Comparison of ENCODE assay signal across 20 cellular contexts in genomic region chr5:2761921-2762488, GRCh38. TPM values are rescaled to one million over a fixed set of nuclear protein-coding genes. Genes with fewer than 3 reads are reported as not detected.
DNase-seq lines count a peak whose midpoint lies in the region; ATAC-seq and TF ChIP-seq lines count a peak whose summit lies in the region.
"Had no signal": no experiment of that assay in that cellular context is flagged by ENCODE, and none has a peak within 500 bp of the region (broad histone marks: within the 10 kb centered on the region; RNA-seq: fewer than 3 reads in every experiment).

No MANE protein-coding gene starts in this region.

- no peaks in the 10 kb centered on the region for H3K27me3 Mint-ChIP-seq in MCF 10A (ENCODE audit: insufficient read depth, unreplicated experiment)

- H3K36me3 ChIP-seq in H7 (replicated peaks; ENCODE audit: control insufficient read depth, insufficient read depth, low read length) (no peaks in the 10 kb centered on the region), osteoblast (ENCODE audit: insufficient read depth, low read length) (no peaks in the 10 kb centered on the region)
- H3K36me3 ChIP-seq: transverse colon had no signal

- no peak for ATAC-seq in GM21447 (IDR thresholded peaks at IDR 0.05; ENCODE audit: unreplicated experiment)
- no peak for ATAC-seq in HG02852 (IDR thresholded peaks at IDR 0.05; ENCODE audit: unreplicated experiment)

- H3K4me1 ChIP-seq in osteoblast (ENCODE audit: insufficient read depth, low read length) = peaks cover 22% of the 10 kb centered on the region

- no peak overlapping the region for H3K4me2 ChIP-seq in osteoblast (ENCODE audit: insufficient read depth, low read length)

- H3K4me1 Mint-ChIP-seq in MCF 10A (ENCODE audit: insufficient read depth, unreplicated experiment) = peaks cover 30% of the 10 kb centered on the region
- H3K4me1 Mint-ChIP-seq: activated naive CD4-positive, alpha-beta T cell treated with anti-CD3 and anti-CD28 coated beads, Interleukin-2, amount 50 U/mL, for 24 hours had no signal

- POLR2A ChIA-PET in MCF 10A (lab: Yijun Ruan, JAX) = interaction anchor here (0.6 to 1.7 kb wide), 4 partner anchors 9 to 969 kb away, joined by 3 to 7 read pairs (median 4); partner anchors contain the start of gene IRX2

- no peaks in the 10 kb centered on the region for H3K79me2 ChIP-seq in osteoblast (ENCODE audit: insufficient read depth, low read length)

- peak overlapping the region; percentile 22 for H3K4me3 Mint-ChIP-seq in MCF 10A (ENCODE audit: unreplicated experiment)
- H3K4me3 Mint-ChIP-seq: activated naive CD4-positive, alpha-beta T cell treated with anti-CD3 and anti-CD28 coated beads, Interleukin-2, amount 50 U/mL, for 24 hours; activated T-helper 1 cell treated with anti-CD3 and anti-CD28 coated beads, Interleukin-12 subunit alpha, Interleukin-12 subunit beta, Interleukin-2, Interleukin-4 antibody, amounts not matched to agents 30 ng/mL and 10 ng/mL and 1 ng/mL, durations not matched to agents 14 hours and 24 hours and 36 hours; CD4-positive, alpha-beta T cell; dendritic cell treated with granulocyte-macrophage colony-stimulating factor and Interleukin-4, amounts not matched to agents 40 ng/mL and 50 ng/mL, for 4 days; T-helper 2 cell treated with Interferon-gamma antibody and Interleukin-4, amounts not matched to agents 5 μg/mL and 100 μg/mL, for 36 hours had no signal

- DNase-seq in H7 (peak; percentile 45), NCI-H2107 (lab: John Stamatoyannopoulos, UW) (peak; percentile 37), MCF 10A (ENCODE audit: unreplicated experiment) (no peak), osteoblast (ENCODE audit: insufficient read length, low spot score, missing footprints) (no peak)
- no peak for DNase-seq in activated CD4-positive, CD25-positive, alpha-beta regulatory T cell (lab: John Stamatoyannopoulos, UW)
- DNase-seq in stimulated activated CD4-positive, alpha-beta T cell treated with anti-CD3 and anti-CD28 coated beads, Interleukin-15, amount 100 ng/mL, for 24 hours = no peak
- DNase-seq: activated CD4-positive, alpha-beta T cell treated with anti-CD3 and anti-CD28 coated beads, Interleukin-2, amount 50 U/mL, for 4 hours; anterior cingulate cortex; CD4-positive, alpha-beta T cell; GDM1; NCI-H1436 treated with DMSO at 0.1 percent for 48 hours; transverse colon had no signal

- H4K20me1 ChIP-seq in osteoblast (ENCODE audit: insufficient read depth, low read length) = no peaks in the 10 kb centered on the region

- no peaks in the 10 kb centered on the region for H3K9me3 Mint-ChIP-seq in MCF 10A (ENCODE audit: unreplicated experiment)
- H3K9me3 Mint-ChIP-seq: activated naive CD4-positive, alpha-beta T cell treated with anti-CD3 and anti-CD28 coated beads, Interleukin-2, amount 50 U/mL, for 24 hours; activated T-helper 1 cell treated with anti-CD3 and anti-CD28 coated beads, Interleukin-12 subunit alpha, Interleukin-12 subunit beta, Interleukin-2, Interleukin-4 antibody, amounts not matched to agents 30 ng/mL and 10 ng/mL and 1 ng/mL, durations not matched to agents 14 hours and 24 hours and 36 hours; CD4-positive, alpha-beta T cell; dendritic cell treated with granulocyte-macrophage colony-stimulating factor and Interleukin-4, amounts not matched to agents 40 ng/mL and 50 ng/mL, for 4 days; T-helper 2 cell treated with Interferon-gamma antibody and Interleukin-4, amounts not matched to agents 5 μg/mL and 100 μg/mL, for 36 hours had no signal

- no TSS peak for BruUV-seq in MCF 10A (replicated peaks; lab: Mats Ljungman, UMichigan)

- no peak overlapping the region for H3K4me3 ChIP-seq in H7 (ENCODE audit: insufficient read depth, low read depth, low read length)
- no peak overlapping the region for H3K4me3 ChIP-seq in osteoblast (ENCODE audit: insufficient read depth, low read length)
- H3K4me3 ChIP-seq: transverse colon had no signal

- H3K27ac ChIP-seq in osteoblast (ENCODE audit: low read depth, low read length) = no peak overlapping the region
- H3K27ac ChIP-seq: transverse colon, VCaP had no signal

- TF ChIP-seq CTCF in MCF 10A (IDR thresholded peaks at IDR 0.05; ENCODE audit: unreplicated experiment) = no peak
- no peak for TF ChIP-seq CTCF in osteoblast (IDR thresholded peaks at IDR 0.05; ENCODE audit: extremely low read depth, low read depth, low read length)

- H3K27me3 ChIP-seq in H7 (ENCODE audit: control insufficient read depth, insufficient read depth, low read length) (peaks cover 23% of the 10 kb centered on the region), osteoblast (ENCODE audit: insufficient read depth, low read length) (no peaks in the 10 kb centered on the region)

- intact Hi-C loops in MCF 10A (cut with micrococcal nuclease) = no loop called here

- peak overlapping the region; percentile 63 for H2AFZ ChIP-seq in osteoblast (ENCODE audit: low read length)

- CTCF ChIA-PET in MCF 10A (lab: Yijun Ruan, JAX) = interaction anchor here (0.7 kb wide), 1 partner anchor 292 kb away, joined by 5 read pairs; no protein-coding TSS in a partner anchor

- peak overlapping the region; percentile 65 for H3K27ac Mint-ChIP-seq in MCF 10A (ENCODE audit: low read depth, unreplicated experiment)
- H3K27ac Mint-ChIP-seq: activated naive CD4-positive, alpha-beta T cell treated with anti-CD3 and anti-CD28 coated beads, Interleukin-2, amount 50 U/mL, for 24 hours; activated T-helper 1 cell treated with anti-CD3 and anti-CD28 coated beads, Interleukin-12 subunit alpha, Interleukin-12 subunit beta, Interleukin-2, Interleukin-4 antibody, amounts not matched to agents 30 ng/mL and 10 ng/mL and 1 ng/mL, durations not matched to agents 14 hours and 24 hours and 36 hours; CD4-positive, alpha-beta T cell; dendritic cell treated with granulocyte-macrophage colony-stimulating factor and Interleukin-4, amounts not matched to agents 40 ng/mL and 50 ng/mL, for 4 days; T-helper 2 cell treated with Interferon-gamma antibody and Interleukin-4, amounts not matched to agents 5 μg/mL and 100 μg/mL, for 36 hours had no signal

- H3K36me3 Mint-ChIP-seq in MCF 10A (ENCODE audit: insufficient read depth, unreplicated experiment) = no peaks in the 10 kb centered on the region
- H3K36me3 Mint-ChIP-seq: activated naive CD4-positive, alpha-beta T cell treated with anti-CD3 and anti-CD28 coated beads, Interleukin-2, amount 50 U/mL, for 24 hours had no signal

- no peaks in the 10 kb centered on the region for H3K9me3 ChIP-seq in osteoblast (ENCODE audit: low read depth, low read length)
- H3K9me3 ChIP-seq: transverse colon had no signal

RNA-seq across cellular contexts. Expression of gene IRX2, which starts 10.5 kb away (rescaled TPM):
- total RNA-seq in H7 (2014; rRNA removed; shearing (Covaris generic)) = 51.4 and 74.9 TPM in 2 replicates
- 35.4 and 43.4 TPM in 2 replicates for total RNA-seq in MCF 10A (2022)
- total RNA-seq in osteoblast = 5.3 and 7.2 TPM in 2 replicates
- total RNA-seq: activated T-helper 1 cell treated with anti-CD3 and anti-CD28 coated beads, Interleukin-12 subunit alpha, Interleukin-12 subunit beta, Interleukin-2, Interleukin-4 antibody, amounts not matched to agents 30 ng/mL and 10 ng/mL and 1 ng/mL, durations not matched to agents 14 hours and 24 hours and 36 hours; CD4-positive, alpha-beta T cell; pulmonary artery endothelial cell; transverse colon had no signal

Comparison
In these comparisons a context has a peak if more than half of its experiments do, and no peak if none do; other contexts are left out.
1. DNase-seq: peak in H7 (single experiment) and NCI-H2107 (single experiment); none in MCF 10A (single experiment), osteoblast (single experiment), activated CD4-positive, CD25-positive, alpha-beta regulatory T cell (0 of 4) and stimulated activated CD4-positive, alpha-beta T cell treated with anti-CD3 and anti-CD28 coated beads, Interleukin-15, amount 100 ng/mL, for 24 hours (single experiment).